Comparison of ENCODE assay signal across 8 cellular contexts in genomic region chr19:7533281-7533819, GRCh38. TPM values are rescaled to one million over a fixed set of nuclear protein-coding genes. Genes with fewer than 3 reads are reported as not detected.
A peak's percentile ranks its signal among the peaks of the same experiment; 100 is the strongest.
DNase-seq lines count a peak whose midpoint lies in the region; ATAC-seq and TF ChIP-seq lines count a peak whose summit lies in the region.

No MANE protein-coding gene starts in this region.

- H4K20me1 ChIP-seq in hepatocyte (ENCODE audit: insufficient read depth, poor library complexity, severe bottlenecking) = no peaks in the 10 kb centered on the region

- H3K79me2 ChIP-seq in hepatocyte = no peaks in the 10 kb centered on the region

- H2AFZ ChIP-seq in hepatocyte = peak overlapping the region; percentile 93

- peak overlapping the region; percentile 97 for H3K4me2 ChIP-seq in hepatocyte

- no peak for ATAC-seq in HG03565 (IDR thresholded peaks at IDR 0.05; ENCODE audit: unreplicated experiment)

- H3K9me3 ChIP-seq in hepatocyte (ENCODE audit: low read depth) = no peaks in the 10 kb centered on the region

- TF ChIP-seq CTCF in hepatocyte (IDR thresholded peaks at IDR 0.05; ENCODE audit: poor library complexity) = no peak

- H3K4me3 ChIP-seq in hepatocyte = peak overlapping the region; percentile 27

- H3K27ac ChIP-seq in angular gyrus (ENCODE audit: low read depth, low read length) (peak overlapping the region; percentile 98), hepatocyte (peak overlapping the region; percentile 87)

- 53% methylated on average over 27 of the region's 27 CpGs for WGBS in hepatocyte (ENCODE audit: low lambda C conversion rate, missing lambda C conversion rate)

- peak; percentile 10 for DNase-seq in NCI-H748 (lab: John Stamatoyannopoulos, UW; ENCODE audit: unreplicated experiment)
- DNase-seq in NCI-H748 treated with DMSO at 0.1 percent for 48 hours (lab: John Stamatoyannopoulos, UW) = no peak
- no peak for DNase-seq in hepatocyte (ENCODE audit: low spot score)
- peak; percentile 64 for DNase-seq in putamen (ENCODE audit: low spot score)
- no peak for DNase-seq in MV-4-11 (lab: John Stamatoyannopoulos, UW)
- DNase-seq in HK-2 (ENCODE audit: unreplicated experiment) = no peak

- no peaks in the 10 kb centered on the region for H3K27me3 ChIP-seq in hepatocyte

- H3K9me2 ChIP-seq in hepatocyte (replicated peaks; ENCODE audit: insufficient read depth) = no peaks in the 10 kb centered on the region

- no peaks in the 10 kb centered on the region for H3K4me1 ChIP-seq in hepatocyte (ENCODE audit: insufficient read depth)

- no peaks in the 10 kb centered on the region for H3K36me3 ChIP-seq in hepatocyte (replicated peaks; ENCODE audit: insufficient read depth, low read depth)

RNA-seq across cellular contexts. Expression of gene PNPLA6, which starts 2.2 kb away (rescaled TPM):
- total RNA-seq in hepatocyte = 39.9 and 43.0 TPM in 2 replicates
- polyA plus RNA-seq in hepatocyte = 49.7 and 50.5 TPM in 2 replicates

RNA-seq across cellular contexts. Expression of gene MCOLN1, which starts 10.9 kb away (rescaled TPM):
- 15.5 and 19.0 TPM in 2 replicates for total RNA-seq in hepatocyte
- 55.5 and 60.5 TPM in 2 replicates for polyA plus RNA-seq in hepatocyte

RNA-seq across cellular contexts. Expression of gene ZNF358, which starts 17.4 kb away (rescaled TPM):
- total RNA-seq in hepatocyte = 39.9 and 44.1 TPM in 2 replicates
- polyA plus RNA-seq in hepatocyte = 37.8 and 43.4 TPM in 2 replicates

RNA-seq across cellular contexts. Expression of gene PEX11G, which starts 44.5 kb away (rescaled TPM):
- 4.1 and 6.2 TPM in 2 replicates for total RNA-seq in hepatocyte
- 10.3 and 10.6 TPM in 2 replicates for polyA plus RNA-seq in hepatocyte

Comparison
In these comparisons a context has a peak if more than half of its experiments do, and no peak if none do; other contexts are left out.
1. DNase-seq: peak in NCI-H748 (single experiment) and putamen (single experiment); none in NCI-H748 treated with DMSO at 0.1 percent for 48 hours (single experiment), hepatocyte (single experiment), MV-4-11 (single experiment) and HK-2 (single experiment).